In the genomic region with DNA sequence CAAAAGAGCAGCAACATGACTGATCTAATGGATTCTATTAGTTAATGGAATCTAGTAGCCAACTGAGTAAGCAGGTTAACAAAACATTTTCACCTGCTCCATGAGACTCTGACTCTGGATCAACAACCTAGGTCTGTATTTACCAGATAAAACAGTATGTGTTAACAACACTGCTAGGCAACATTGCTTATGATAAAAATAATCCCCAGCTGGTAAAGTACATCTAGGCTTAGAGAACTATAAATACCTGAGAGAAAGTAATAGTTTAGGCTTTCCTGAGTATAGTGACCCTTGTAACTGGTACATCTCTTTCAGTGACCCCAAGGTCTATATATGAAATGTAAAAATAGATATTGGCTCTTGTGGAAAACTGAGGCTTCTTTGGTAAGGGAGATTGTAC, we compare ENCODE assay signal across 22 cellular contexts.
"Had no signal": no experiment of that assay in that cellular context is flagged by ENCODE, and none has a peak within 500 bp of the region (broad histone marks: within the 10 kb centered on the region; RNA-seq: fewer than 3 reads in every experiment).

No MANE protein-coding gene starts in this region.

- H3K4me3 ChIP-seq: colonic mucosa, coronary artery, dorsolateral prefrontal cortex, esophagus muscularis mucosa, esophagus squamous epithelium, gastrocnemius medialis, gastroesophageal sphincter had no signal

- DNase-seq: colonic mucosa; cortex of kidney; dermis blood vessel endothelial cell; dorsolateral prefrontal cortex; effector CD4-positive, alpha-beta T cell; effector CD8-positive, alpha-beta T cell; effector memory CD4-positive, alpha-beta T cell; effector memory CD8-positive, alpha-beta T cell; endodermal cell; erythroblast; esophagus squamous epithelium; foreskin fibroblast; foreskin keratinocyte; foreskin melanocyte; gastrocnemius medialis; glutamatergic neuron; head of caudate nucleus had no signal

- ATAC-seq: effector memory CD8-positive, alpha-beta T cell; esophagus mucosa; foreskin keratinocyte; gastrocnemius medialis; gastroesophageal sphincter had no signal

- H3K27me3 ChIP-seq: colonic mucosa, dorsolateral prefrontal cortex, esophagus muscularis mucosa, esophagus squamous epithelium, foreskin keratinocyte, gastrocnemius medialis, gastroesophageal sphincter had no signal

- H3K36me3 ChIP-seq: colonic mucosa, gastrocnemius medialis had no signal

- H3K4me1 ChIP-seq: colonic mucosa, esophagus squamous epithelium, foreskin keratinocyte, gastroesophageal sphincter had no signal

- H3K9me3 ChIP-seq: colonic mucosa, esophagus muscularis mucosa, esophagus squamous epithelium, gastrocnemius medialis, gastroesophageal sphincter had no signal

- H3K27ac ChIP-seq: colonic mucosa, coronary artery, dorsolateral prefrontal cortex, epithelial cell of prostate, esophagus muscularis mucosa, esophagus squamous epithelium, foreskin keratinocyte, gastrocnemius medialis, gastroesophageal sphincter had no signal
